ENCODE assay signal across 20 cellular contexts in genomic region chr2:120395221-120395620, GRCh38. TPM values are rescaled to one million over a fixed set of nuclear protein-coding genes. Genes with fewer than 3 reads are reported as not detected.
A peak's percentile ranks its signal among the peaks of the same experiment; 100 is the strongest.
DNase-seq lines count a peak whose midpoint lies in the region; FAIRE-seq and TF ChIP-seq lines count a peak whose summit lies in the region.
"Had no signal": no experiment of that assay in that cellular context is flagged by ENCODE, and none has a peak within 500 bp of the region (broad histone marks: within the 10 kb centered on the region; RNA-seq: fewer than 3 reads in every experiment).

No MANE protein-coding gene starts in this region.

- H2BK5ac ChIP-seq in trophoblast cell (ENCODE audit: low read depth, low read length, poor library complexity): no peak overlapping the region

- H2AK5ac ChIP-seq in trophoblast cell (ENCODE audit: low read length): no peak overlapping the region

- no peak overlapping the region for H4K8ac ChIP-seq in trophoblast cell (ENCODE audit: low read depth, low read length)

- no peak for TF ChIP-seq CTCF in kidney (IDR thresholded peaks at IDR 0.05; ENCODE audit: borderline replicate concordance, extremely low read depth, insufficient read depth)
- no peak for TF ChIP-seq CTCF in stomach (IDR thresholded peaks at IDR 0.05)

- intact Hi-C loops in kidney (cut with DNase I): no loop called here
- intact Hi-C loops in stomach (cut with DNase I; ENCODE audit: low total_unique reads): no loop called here

- H3K9ac ChIP-seq in kidney (ENCODE audit: low read length in 2 of 2) (no peak overlapping the region), trophoblast cell (ENCODE audit: low read length) (no peak overlapping the region)

- H3K18ac ChIP-seq in trophoblast cell (ENCODE audit: low read length): no peak overlapping the region

- H3K27me3 ChIP-seq in H7 (ENCODE audit: control insufficient read depth, insufficient read depth, low read length) (no peaks in the 10 kb centered on the region), stomach (peaks cover 0 to 38% (median 8%) of the 10 kb centered on the region in 3 donors), trophoblast cell (ENCODE audit: insufficient read depth, low read length) (no peaks in the 10 kb centered on the region)

- H3K79me2 ChIP-seq in trophoblast cell (ENCODE audit: control insufficient read depth, insufficient read depth, low read length, poor library complexity): no peaks in the 10 kb centered on the region

- no peak overlapping the region for H3K14ac ChIP-seq in trophoblast cell (ENCODE audit: low read length)

- H4K12ac ChIP-seq in trophoblast cell (ENCODE audit: low read depth, low read length): no peak overlapping the region

- no peaks in the 10 kb centered on the region for H3K36me3 ChIP-seq in H7 (replicated peaks; ENCODE audit: control insufficient read depth, insufficient read depth, low read length)
- H3K36me3 ChIP-seq in kidney (ENCODE audit: control insufficient read depth in 1 of 2, insufficient read depth in 2 of 2, low read length in 2 of 2): no peaks in the 10 kb centered on the region
- H3K36me3 ChIP-seq in stomach: no peaks in the 10 kb centered on the region
- H3K36me3 ChIP-seq in trophoblast cell (ENCODE audit: control insufficient read depth in 1 of 2, insufficient read depth in 2 of 2, low read length in 2 of 2): no peaks in the 10 kb centered on the region

- 86 to 95% (median 91%) methylated on average over 14 to 15 of the region's 15 CpGs for WGBS in stomach, 5 donors
- no CpG with 5 or more reads among the region's 15 CpGs for WGBS in trophoblast cell (ENCODE audit: extremely low coverage, insufficient coverage, insufficient read length)

- H4K91ac ChIP-seq in trophoblast cell (ENCODE audit: low read depth, low read length): no peak overlapping the region

- no peak overlapping the region for H3K23ac ChIP-seq in trophoblast cell (ENCODE audit: low read length)

- TF ChIP-seq EP300 in stomach (IDR thresholded peaks at IDR 0.05): no peak

- H2AFZ ChIP-seq in trophoblast cell (ENCODE audit: insufficient read depth, low read length, poor library complexity): no peak overlapping the region

- no peak for FAIRE-seq in kidney (lab: Jason Lieb, UNC)
- FAIRE-seq: GM12892, K562 had no signal

- H3K79me1 ChIP-seq in trophoblast cell (ENCODE audit: low read length): no peaks in the 10 kb centered on the region

- H2BK120ac ChIP-seq in trophoblast cell (ENCODE audit: insufficient read depth, low read length, poor library complexity): no peak overlapping the region

- no peak overlapping the region for H3K27ac ChIP-seq in kidney (ENCODE audit: low read depth in 2 of 2, low read length in 2 of 2)
- no peak overlapping the region for H3K27ac ChIP-seq in stomach
- H3K27ac ChIP-seq in trophoblast cell (ENCODE audit: low read depth, low read length): no peak overlapping the region
- H3K27ac ChIP-seq: HL-60 had no signal

- H3K9me3 ChIP-seq in kidney (ENCODE audit: control insufficient read depth in 1 of 2, low read length in 2 of 2) (peaks cover 0 to 8% of the 10 kb centered on the region in 2 donors), stomach (peaks cover 0 to 6% (median 0%) of the 10 kb centered on the region in 4 donors), trophoblast cell (ENCODE audit: insufficient read depth, low read depth, low read length) (peaks cover 3% of the 10 kb centered on the region)

- DNase-seq in 8988T (peak; percentile 8), H7 (peak; percentile 63), kidney (peak; percentile 53), stomach (peak; percentile 13), trophoblast cell (no peak), NCI-H1105 (lab: John Stamatoyannopoulos, UW) (no peak), NCI-H345 treated with DMSO at 0.1 percent for 48 hours (lab: John Stamatoyannopoulos, UW; ENCODE audit: unreplicated experiment) (no peak), ACHN (no peak)
- DNase-seq: CD4-positive, alpha-beta memory T cell; DND-41; GDM1; GOT3; HFFc6; NK-92 treated with Interleukin-12 subunit alpha and Interleukin-12 subunit beta, amount 100 ng/mL, for 24 hours; OCI-M1; RPMI8226 had no signal

- in situ Hi-C loops in ACHN (cut with HindIII; ENCODE audit: low pct_ligation_motif_present, low pct_unique_long_range_greater_than_20kb, low sequenced_read_pairs): no loop called here

- no peaks in the 10 kb centered on the region for H3K4me1 ChIP-seq in kidney (ENCODE audit: control insufficient read depth in 1 of 2, insufficient read depth in 1 of 2, low read depth in 1 of 2, low read length in 2 of 2)
- peaks cover 0 to 12% (median 4%) of the 10 kb centered on the region in 4 donors for H3K4me1 ChIP-seq in stomach
- no peaks in the 10 kb centered on the region for H3K4me1 ChIP-seq in trophoblast cell (ENCODE audit: control insufficient read depth in 1 of 2, insufficient read depth in 2 of 2, low read length in 2 of 2)

- no peak overlapping the region for H3K4me2 ChIP-seq in trophoblast cell (ENCODE audit: low read length)

- H3K4ac ChIP-seq in trophoblast cell (ENCODE audit: low read depth, low read length): no peak overlapping the region

- no peak for TF ChIP-seq POLR2A in stomach (IDR thresholded peaks at IDR 0.05)

- no peak overlapping the region for H3K4me3 ChIP-seq in H7 (ENCODE audit: insufficient read depth, low read depth, low read length)
- H3K4me3 ChIP-seq in kidney (ENCODE audit: low read length in 2 of 2): no peak overlapping the region
- no peak overlapping the region for H3K4me3 ChIP-seq in stomach
- no peak overlapping the region for H3K4me3 ChIP-seq in trophoblast cell (ENCODE audit: low read depth, low read length)
- H3K4me3 ChIP-seq: K562 had no signal

- no peak overlapping the region for H2BK12ac ChIP-seq in trophoblast cell (ENCODE audit: low read length)

RNA-seq across cellular contexts. Expression of gene INHBB, which starts 49.3 kb away (rescaled TPM):
- 0.07 and 0.11 TPM in 2 replicates for total RNA-seq in H7 (2014; rRNA removed; shearing (Covaris generic))
- total RNA-seq in kidney (3.7 TPM), stomach (1 to 10 TPM in 2 of 5 donors, under 1 TPM in 2, not detected in 1; 0.37 to 7.2 (median 1.5) TPM)
- polyA plus RNA-seq in kidney (ENCODE audit: insufficient read depth, low read depth, low replicate concordance) (0.49 TPM), stomach (1 to 10 TPM in 1 of 3 donors, under 1 TPM in 2; 0.37 to 1.9 (median 0.61) TPM)
- polyA plus RNA-seq in trophoblast cell (2013): 0.10 and 0.15 TPM in 2 replicates
- total RNA-seq: B cell; CD4-positive, alpha-beta memory T cell; K562 had no signal
- polyA plus RNA-seq: CD4-positive, alpha-beta memory T cell; K562 had no signal

Comparison
In these comparisons a context has a peak if more than half of its experiments do, and no peak if none do; other contexts are left out.
1. DNase-seq: peak in 8988T (single experiment), H7 (single experiment), kidney (single experiment) and stomach (single experiment); none in trophoblast cell (0 of 2), NCI-H1105 (single experiment), NCI-H345 treated with DMSO at 0.1 percent for 48 hours (single experiment) and ACHN (single experiment).